31 cellular contexts compared by ENCODE assay signal in genomic region chr1:218513248-218513647, GRCh38.
"Had no signal": no experiment of that assay in that cellular context is flagged by ENCODE, and none has a peak within 500 bp of the region (broad histone marks: within the 10 kb centered on the region; RNA-seq: fewer than 3 reads in every experiment).

No MANE protein-coding gene starts in this region.

- H3K4me1 Mint-ChIP-seq: T-cell had no signal

- H3K4me1 ChIP-seq: SJCRH30 had no signal

- H3K27ac Mint-ChIP-seq: T-cell had no signal

- H3K4me3 Mint-ChIP-seq: T-cell had no signal

- H3K36me3 Mint-ChIP-seq: T-cell had no signal

- H3K4me3 ChIP-seq: MG63, PC-9, SJCRH30, SK-N-MC had no signal

- DNase-seq: Kasumi-1, KG1, MG63, NCI-H1048, NCI-H1092 treated with DMSO at 0.1 percent for 48 hours, NCI-H1105 treated with DMSO at 0.1 percent for 48 hours, NCI-H1417, NCI-H1436, NCI-H146, NCI-H1694, NCI-H187, NCI-H1930, NCI-H2029 treated with DMSO at 0.1 percent for 48 hours, NCI-H2081 treated with DMSO at 0.1 percent for 48 hours, NCI-H2107, NCI-H2171, NCI-H226, NCI-H446 treated with DMSO at 0.1 percent for 48 hours, NCI-H510A, NCI-H524, NCI-H526, NCI-H69, NCI-H748 treated with DMSO at 0.1 percent for 48 hours, NCI-H82, PC-9, SHP77, SIG-M5, SJCRH30, T-cell had no signal

- H3K27me3 ChIP-seq: MG63, SJCRH30 had no signal

- H3K27ac ChIP-seq: PC-9, RWPE1, SJCRH30, SK-N-MC had no signal

- H3K36me3 ChIP-seq: MG63, SJCRH30 had no signal
